1 cellular context compared by ENCODE assay signal in the genomic region with DNA sequence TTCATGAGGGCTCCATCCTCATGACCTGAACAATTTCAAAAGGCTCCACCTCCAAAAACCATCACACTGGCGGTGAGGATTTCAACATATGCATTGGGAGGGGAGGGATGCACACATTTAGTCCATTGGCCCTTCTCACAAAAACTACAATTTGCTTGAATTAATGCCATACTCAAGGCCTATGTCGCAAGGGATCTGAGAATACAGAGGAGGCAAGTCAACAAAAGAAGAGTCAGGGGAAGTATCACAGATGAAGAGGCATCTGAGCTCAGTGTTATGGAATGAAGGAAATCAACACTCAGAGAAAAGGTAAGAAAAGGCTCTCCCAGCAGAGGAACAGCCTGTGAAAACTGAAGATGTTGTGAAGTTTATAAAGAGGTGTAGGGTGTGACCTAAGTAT.
TF ChIP-seq lines count a peak whose summit lies in the region.

No MANE protein-coding gene starts in this region.

TF ChIP-seq in IMR-90, 13 proteins besides CTCF, POLR2A, EP300 and RAD21:
- TF ChIP-seq CEBPB (IDR thresholded peaks at IDR 0.05; ENCODE audit: low read depth, low read length) = peak; percentile 55; the same call in 1 of the 2 replicates
- TF ChIP-seq, protein P1, sequence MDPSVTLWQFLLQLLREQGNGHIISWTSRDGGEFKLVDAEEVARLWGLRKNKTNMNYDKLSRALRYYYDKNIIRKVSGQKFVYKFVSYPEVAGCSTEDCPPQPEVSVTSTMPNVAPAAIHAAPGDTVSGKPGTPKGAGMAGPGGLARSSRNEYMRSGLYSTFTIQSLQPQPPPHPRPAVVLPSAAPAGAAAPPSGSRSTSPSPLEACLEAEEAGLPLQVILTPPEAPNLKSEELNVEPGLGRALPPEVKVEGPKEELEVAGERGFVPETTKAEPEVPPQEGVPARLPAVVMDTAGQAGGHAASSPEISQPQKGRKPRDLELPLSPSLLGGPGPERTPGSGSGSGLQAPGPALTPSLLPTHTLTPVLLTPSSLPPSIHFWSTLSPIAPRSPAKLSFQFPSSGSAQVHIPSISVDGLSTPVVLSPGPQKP (IDR thresholded peaks at IDR 0.05; ENCODE audit: borderline replicate concordance, low read depth, low read length) = no peak
